ENCODE assay signal across 33 cellular contexts in the genomic region with DNA sequence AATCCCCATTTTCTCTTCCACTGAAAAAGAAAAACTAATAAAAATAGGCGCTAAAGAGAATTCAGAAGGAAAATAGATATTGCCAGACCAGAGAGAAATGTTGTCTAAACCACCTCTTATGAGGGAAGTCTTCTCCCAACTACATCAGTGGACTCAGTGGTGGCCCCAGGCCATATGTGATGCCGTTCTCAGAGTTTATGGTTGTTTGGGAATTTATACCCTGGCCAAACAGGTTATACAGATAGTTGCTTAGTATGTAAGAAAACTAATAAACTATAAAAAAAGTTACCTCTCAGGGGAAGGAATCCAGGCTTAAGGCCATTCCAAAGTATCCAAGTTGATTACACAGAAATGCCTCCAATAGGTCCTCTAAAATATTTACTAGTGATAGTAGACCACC.
"Had no signal": no experiment of that assay in that cellular context is flagged by ENCODE, and none has a peak within 500 bp of the region (broad histone marks: within the 10 kb centered on the region; RNA-seq: fewer than 3 reads in every experiment).

No MANE protein-coding gene starts in this region.

- H3K27ac ChIP-seq: ascending aorta, breast epithelium, cardiac muscle cell, colonic mucosa, epithelial cell of prostate, esophagus squamous epithelium, gastroesophageal sphincter, heart right ventricle had no signal

- H3K27me3 Mint-ChIP-seq: activated CD4-positive, alpha-beta T cell treated with anti-CD3 and anti-CD28 coated beads, Interleukin-2, amount 10 ng/mL, durations not matched to agents 24 days and 14 days; activated naive CD4-positive, alpha-beta T cell treated with anti-CD3 and anti-CD28 coated beads, Interleukin-2, amount 10 ng/mL, durations not matched to agents 7 days and 5 days had no signal

- H3K36me3 Mint-ChIP-seq: activated CD4-positive, alpha-beta memory T cell treated with anti-CD3 and anti-CD28 coated beads for 36 hours; activated CD8-positive, alpha-beta memory T cell treated with anti-CD3 and anti-CD28 coated beads, Interleukin-2, amount 10 ng/mL, durations not matched to agents 7 days and 5 days; activated naive CD4-positive, alpha-beta T cell treated with anti-CD3 and anti-CD28 coated beads, Interleukin-2, amount 10 ng/mL, durations not matched to agents 7 days and 5 days; activated naive CD4-positive, alpha-beta T cell treated with anti-CD3 and anti-CD28 coated beads, Interleukin-2, amount 50 U/mL, for 72 hours; activated naive CD8-positive, alpha-beta T cell treated with anti-CD3 and anti-CD28 coated beads, Interleukin-2, amount 10 ng/mL, durations not matched to agents 7 days and 5 days; brain had no signal

- H3K4me1 Mint-ChIP-seq: activated CD4-positive, alpha-beta T cell treated with anti-CD3 and anti-CD28 coated beads for 36 hours; activated CD4-positive, alpha-beta T cell treated with anti-CD3 and anti-CD28 coated beads, Interleukin-2, amount 10 ng/mL, durations not matched to agents 24 days and 14 days; activated CD8-positive, alpha-beta memory T cell treated with anti-CD3 and anti-CD28 coated beads, Interleukin-2, amount 10 ng/mL, durations not matched to agents 7 days and 5 days; activated naive CD4-positive, alpha-beta T cell treated with anti-CD3 and anti-CD28 coated beads, Interleukin-2, amount 10 ng/mL, durations not matched to agents 7 days and 5 days; activated naive CD8-positive, alpha-beta T cell treated with anti-CD3 and anti-CD28 coated beads, Interleukin-2, amount 10 ng/mL, durations not matched to agents 7 days and 5 days; brain; T-helper 17 cell had no signal

- H3K27ac Mint-ChIP-seq: activated CD4-positive, alpha-beta memory T cell treated with anti-CD3 and anti-CD28 coated beads for 36 hours; activated CD4-positive, alpha-beta T cell treated with anti-CD3 and anti-CD28 coated beads for 36 hours; activated CD4-positive, alpha-beta T cell treated with anti-CD3 and anti-CD28 coated beads, Interleukin-2, amount 10 ng/mL, durations not matched to agents 24 days and 14 days; activated CD8-positive, alpha-beta memory T cell treated with anti-CD3 and anti-CD28 coated beads, Interleukin-2, amount 10 ng/mL, durations not matched to agents 7 days and 5 days; activated CD8-positive, alpha-beta T cell treated with anti-CD3 and anti-CD28 coated beads, Interleukin-2, amount 10 ng/mL, durations not matched to agents 7 days and 5 days; activated naive CD4-positive, alpha-beta T cell treated with anti-CD3 and anti-CD28 coated beads, Interleukin-2, amount 10 ng/mL, durations not matched to agents 7 days and 5 days; activated naive CD4-positive, alpha-beta T cell treated with anti-CD3 and anti-CD28 coated beads, Interleukin-2, amount 50 U/mL, for 72 hours; activated naive CD8-positive, alpha-beta T cell treated with anti-CD3 and anti-CD28 coated beads, Interleukin-2, amount 10 ng/mL, durations not matched to agents 7 days and 5 days; activated T-helper 1 cell treated with anti-CD3 and anti-CD28 coated beads, Interleukin-12 subunit alpha, Interleukin-12 subunit beta, Interleukin-2, Interleukin-4 antibody, amounts not matched to agents 30 ng/mL and 10 ng/mL and 1 ng/mL, durations not matched to agents 14 hours and 24 hours and 36 hours; activated T-helper 2 cell treated with anti-CD3 and anti-CD28 coated beads, Interferon-gamma antibody, Interleukin-2, Interleukin-4, amounts not matched to agents 10 μg/mL and 5 μg/mL and 100 μg/mL, durations not matched to agents 14 hours and 24 hours and 36 hours; brain; T-helper 17 cell; T-helper 2 cell treated with Interferon-gamma antibody and Interleukin-4, amounts not matched to agents 5 μg/mL and 100 μg/mL, for 36 hours had no signal

- DNase-seq: activated CD4-positive, alpha-beta memory T cell treated with anti-CD3 and anti-CD28 coated beads for 36 hours; activated CD4-positive, alpha-beta T cell treated with anti-CD3 and anti-CD28 coated beads for 36 hours; activated CD4-positive, alpha-beta T cell treated with anti-CD3 and anti-CD28 coated beads, Interleukin-2, amount 10 ng/mL, durations not matched to agents 24 days and 14 days; activated CD4-positive, CD25-positive, alpha-beta regulatory T cell; activated CD4-positive, CD25-positive, alpha-beta regulatory T cell treated with anti-CD3 and anti-CD28 coated beads, Interleukin-2, amount 50 U/mL, for 72 hours; activated CD8-positive, alpha-beta memory T cell treated with anti-CD3 and anti-CD28 coated beads, Interleukin-2, amount 10 ng/mL, durations not matched to agents 7 days and 5 days; activated CD8-positive, alpha-beta memory T cell treated with anti-CD3 and anti-CD28 coated beads, Interleukin-2, amount 50 U/mL, for 4 hours; activated CD8-positive, alpha-beta T cell treated with anti-CD3 and anti-CD28 coated beads, Interleukin-2, amount 10 ng/mL, durations not matched to agents 7 days and 5 days; activated gamma-delta T cell; activated naive CD4-positive, alpha-beta T cell; activated naive CD4-positive, alpha-beta T cell treated with anti-CD3 and anti-CD28 coated beads, Interleukin-2, amount 10 ng/mL, durations not matched to agents 7 days and 5 days; activated naive CD8-positive, alpha-beta T cell treated with anti-CD3 and anti-CD28 coated beads, Interleukin-2, amount 10 ng/mL, durations not matched to agents 7 days and 5 days; activated T-cell treated with anti-CD3 and anti-CD28 coated beads, Interleukin-2, amount 50 U/mL, for 1 hour; activated T-cell treated with anti-CD3 and anti-CD28 coated beads, Interleukin-2, amount 50 U/mL, for 48 hours; central memory CD4-positive, alpha-beta T cell; cerebellar nuclear complex; colonic mucosa; effector CD8-positive, alpha-beta T cell; esophagus squamous epithelium; foreskin melanocyte; heart right ventricle; T-helper 17 cell; T1000 had no signal

- H3K4me3 Mint-ChIP-seq: activated CD4-positive, alpha-beta memory T cell treated with anti-CD3 and anti-CD28 coated beads for 36 hours; activated CD4-positive, alpha-beta T cell treated with anti-CD3 and anti-CD28 coated beads for 36 hours; activated CD4-positive, alpha-beta T cell treated with anti-CD3 and anti-CD28 coated beads, Interleukin-2, amount 10 ng/mL, durations not matched to agents 24 days and 14 days; activated CD8-positive, alpha-beta memory T cell treated with anti-CD3 and anti-CD28 coated beads, Interleukin-2, amount 10 ng/mL, durations not matched to agents 7 days and 5 days; activated CD8-positive, alpha-beta T cell treated with anti-CD3 and anti-CD28 coated beads, Interleukin-2, amount 10 ng/mL, durations not matched to agents 7 days and 5 days; activated naive CD4-positive, alpha-beta T cell treated with anti-CD3 and anti-CD28 coated beads, Interleukin-2, amount 10 ng/mL, durations not matched to agents 7 days and 5 days; activated naive CD8-positive, alpha-beta T cell treated with anti-CD3 and anti-CD28 coated beads, Interleukin-2, amount 10 ng/mL, durations not matched to agents 7 days and 5 days; activated T-helper 1 cell treated with anti-CD3 and anti-CD28 coated beads, Interleukin-12 subunit alpha, Interleukin-12 subunit beta, Interleukin-2, Interleukin-4 antibody, amounts not matched to agents 30 ng/mL and 10 ng/mL and 1 ng/mL, durations not matched to agents 14 hours and 24 hours and 36 hours; brain; T-helper 17 cell; T-helper 2 cell treated with Interferon-gamma antibody and Interleukin-4, amounts not matched to agents 5 μg/mL and 100 μg/mL, for 36 hours had no signal

- H3K9me3 Mint-ChIP-seq: activated CD4-positive, alpha-beta memory T cell treated with anti-CD3 and anti-CD28 coated beads for 36 hours; activated CD4-positive, alpha-beta T cell treated with anti-CD3 and anti-CD28 coated beads, Interleukin-2, amount 10 ng/mL, durations not matched to agents 24 days and 14 days; activated naive CD4-positive, alpha-beta T cell treated with anti-CD3 and anti-CD28 coated beads, Interleukin-2, amount 10 ng/mL, durations not matched to agents 7 days and 5 days; activated naive CD8-positive, alpha-beta T cell treated with anti-CD3 and anti-CD28 coated beads, Interleukin-2, amount 10 ng/mL, durations not matched to agents 7 days and 5 days; activated T-helper 1 cell treated with anti-CD3 and anti-CD28 coated beads, Interleukin-12 subunit alpha, Interleukin-12 subunit beta, Interleukin-2, Interleukin-4 antibody, amounts not matched to agents 30 ng/mL and 10 ng/mL and 1 ng/mL, durations not matched to agents 14 hours and 24 hours and 36 hours; T-helper 2 cell treated with Interferon-gamma antibody and Interleukin-4, amounts not matched to agents 5 μg/mL and 100 μg/mL, for 36 hours had no signal

- ATAC-seq: activated CD4-positive, alpha-beta T cell treated with anti-CD3 and anti-CD28 coated beads for 36 hours; activated CD8-positive, alpha-beta memory T cell treated with anti-CD3 and anti-CD28 coated beads, Interleukin-2, amount 10 ng/mL, durations not matched to agents 7 days and 5 days; activated CD8-positive, alpha-beta T cell treated with anti-CD3 and anti-CD28 coated beads, Interleukin-2, amount 10 ng/mL, durations not matched to agents 7 days and 5 days; activated naive CD4-positive, alpha-beta T cell treated with anti-CD3 and anti-CD28 coated beads, Interleukin-2, amount 50 U/mL, for 72 hours; gastroesophageal sphincter; heart right ventricle; T-helper 17 cell had no signal
